In genomic region chr15:64144565-64145281, GRCh38 we compare ENCODE assay signal across 9 cellular contexts. TPM values are rescaled to one million over a fixed set of nuclear protein-coding genes. Genes with fewer than 3 reads are reported as not detected.
A peak's percentile ranks its signal among the peaks of the same experiment; 100 is the strongest.
DNase-seq lines count a peak whose midpoint lies in the region; ATAC-seq and TF ChIP-seq lines count a peak whose summit lies in the region.
"Had no signal": no experiment of that assay in that cellular context is flagged by ENCODE, and none has a peak within 500 bp of the region (broad histone marks: within the 10 kb centered on the region; RNA-seq: fewer than 3 reads in every experiment).

No MANE protein-coding gene starts in this region.

- H3K4me2 ChIP-seq in smooth muscle cell = no peak overlapping the region

- no peak for DNase-seq in left ventricle myocardium superior
- no peak for DNase-seq in Right ventricle myocardium inferior (ENCODE audit: missing footprints)
- peak; percentile 41 for DNase-seq in upper lobe of right lung
- DNase-seq in SHP77 treated with DMSO at 0.1 percent for 48 hours (lab: John Stamatoyannopoulos, UW) = no peak
- no peak for DNase-seq in stimulated activated naive CD4-positive, alpha-beta T cell (lab: John Stamatoyannopoulos, UW)
- no peak for DNase-seq in smooth muscle cell (lab: John Stamatoyannopoulos, UW; ENCODE audit: unreplicated experiment)

- 96% methylated on average over 14 of the region's 14 CpGs for WGBS in smooth muscle cell (ENCODE audit: low lambda C conversion rate)

- H3K27me3 ChIP-seq in upper lobe of right lung (no peaks in the 10 kb centered on the region), smooth muscle cell (ENCODE audit: low read depth) (no peaks in the 10 kb centered on the region)

- no peaks in the 10 kb centered on the region for H3F3A ChIP-seq in smooth muscle cell (ENCODE audit: low read depth)

- intact Hi-C loops in left ventricle myocardium superior (cut with micrococcal nuclease) = no loop called here
- intact Hi-C loops in Right ventricle myocardium inferior (cut with DNase I) = no loop called here
- intact Hi-C loops in upper lobe of right lung (cut with DNase I) = no loop called here

- no peak for TF ChIP-seq CTCF in brain (conservative IDR thresholded peaks at IDR 0.05)
- no peak for TF ChIP-seq CTCF in upper lobe of right lung (IDR thresholded peaks at IDR 0.05)
- TF ChIP-seq CTCF in smooth muscle cell (IDR thresholded peaks at IDR 0.05; ENCODE audit: borderline replicate concordance, insufficient read depth, poor library complexity, severe bottlenecking) = no peak

- H3K9me3 ChIP-seq in upper lobe of right lung = no peaks in the 10 kb centered on the region
- no peaks in the 10 kb centered on the region for H3K9me3 ChIP-seq in smooth muscle cell (replicated peaks; ENCODE audit: low read depth)

- H3K36me3 ChIP-seq in upper lobe of right lung = peaks cover 44% of the 10 kb centered on the region
- no peaks in the 10 kb centered on the region for H3K36me3 ChIP-seq in smooth muscle cell (ENCODE audit: low read depth)

- H3K4me1 Mint-ChIP-seq in brain = peaks cover 9% of the 10 kb centered on the region

- no peak overlapping the region for H3K9ac ChIP-seq in smooth muscle cell (ENCODE audit: low read depth)

- no peaks in the 10 kb centered on the region for H3K27me3 Mint-ChIP-seq in brain
- H3K27me3 Mint-ChIP-seq: dendritic cell treated with granulocyte-macrophage colony-stimulating factor and Interleukin-4, amounts not matched to agents 40 ng/mL and 50 ng/mL, for 4 days had no signal

- H3K9me3 Mint-ChIP-seq in brain = no peaks in the 10 kb centered on the region
- H3K9me3 Mint-ChIP-seq: dendritic cell treated with granulocyte-macrophage colony-stimulating factor and Interleukin-4, amounts not matched to agents 40 ng/mL and 50 ng/mL, for 4 days had no signal

- H4K20me1 ChIP-seq in smooth muscle cell (ENCODE audit: low read depth) = no peaks in the 10 kb centered on the region

- peak overlapping the region in 3 of 5 experiments; percentile 48 to 84 (median 52) for H3K27ac Mint-ChIP-seq in brain
- H3K27ac Mint-ChIP-seq: dendritic cell treated with granulocyte-macrophage colony-stimulating factor and Interleukin-4, amounts not matched to agents 40 ng/mL and 50 ng/mL, for 4 days had no signal

- no peak overlapping the region for H3K4me3 ChIP-seq in upper lobe of right lung
- H3K4me3 ChIP-seq in smooth muscle cell = no peak overlapping the region

- H3K79me2 ChIP-seq in smooth muscle cell (ENCODE audit: low read depth) = no peaks in the 10 kb centered on the region

- H2AFZ ChIP-seq in smooth muscle cell (ENCODE audit: low read depth) = no peak overlapping the region

- ATAC-seq in left ventricle myocardium superior (peak; percentile 3), Right ventricle myocardium inferior (no peak), HG02981 (IDR thresholded peaks at IDR 0.05; ENCODE audit: unreplicated experiment) (peak; percentile 63), upper lobe of right lung (peak; percentile 33)

- H3K4me1 ChIP-seq in upper lobe of right lung = no peaks in the 10 kb centered on the region
- H3K4me1 ChIP-seq in smooth muscle cell (ENCODE audit: low read depth) = no peaks in the 10 kb centered on the region

- peaks cover 24% of the 10 kb centered on the region for H3K36me3 Mint-ChIP-seq in brain

- no peak overlapping the region for H3K27ac ChIP-seq in upper lobe of right lung
- H3K27ac ChIP-seq in smooth muscle cell (ENCODE audit: low read depth) = no peak overlapping the region

- H3K4me3 Mint-ChIP-seq in brain = no peak overlapping the region
- H3K4me3 Mint-ChIP-seq: dendritic cell treated with granulocyte-macrophage colony-stimulating factor and Interleukin-4, amounts not matched to agents 40 ng/mL and 50 ng/mL, for 4 days had no signal

RNA-seq across cellular contexts. Expression of gene SNX22, which starts 6.8 kb away (rescaled TPM):
- 5.6 TPM for total RNA-seq in left ventricle myocardium superior
- total RNA-seq in Right ventricle myocardium inferior = 7.4 TPM
- polyA plus RNA-seq in brain (ENCODE audit: insufficient read depth, low read depth, low replicate concordance) = 13.4 TPM
- 28.3 TPM for total RNA-seq in upper lobe of right lung
- total RNA-seq in smooth muscle cell = 0.67 TPM in 1 of 2 replicates, not detected in the other
- 1.8 and 1.9 TPM in 2 replicates for polyA plus RNA-seq in smooth muscle cell

RNA-seq across cellular contexts. Expression of gene PPIB, which starts 18.1 kb away (rescaled TPM):
- total RNA-seq in left ventricle myocardium superior = 106 TPM
- total RNA-seq in Right ventricle myocardium inferior = 127 TPM
- 332 TPM for polyA plus RNA-seq in brain (ENCODE audit: insufficient read depth, low read depth, low replicate concordance)
- 389 TPM for total RNA-seq in upper lobe of right lung
- total RNA-seq in smooth muscle cell = 880 and 890 TPM in 2 replicates
- polyA plus RNA-seq in smooth muscle cell = 1,549 and 1,897 TPM in 2 replicates

RNA-seq across cellular contexts. Expression of gene SNX1, which starts 48.9 kb away (rescaled TPM):
- total RNA-seq in left ventricle myocardium superior = 89.7 TPM
- total RNA-seq in Right ventricle myocardium inferior = 90.7 TPM
- 72.4 TPM for polyA plus RNA-seq in brain (ENCODE audit: insufficient read depth, low read depth, low replicate concordance)
- 162 TPM for total RNA-seq in upper lobe of right lung
- 33.8 and 36.0 TPM in 2 replicates for total RNA-seq in smooth muscle cell
- 41.2 and 47.8 TPM in 2 replicates for polyA plus RNA-seq in smooth muscle cell

RNA-seq across cellular contexts. Expression of gene CIAO2A, which starts 51.1 kb away (rescaled TPM):
- total RNA-seq in left ventricle myocardium superior (72.2 TPM), Right ventricle myocardium inferior (66.7 TPM), upper lobe of right lung (54.9 TPM), smooth muscle cell (123 and 130 TPM in 2 replicates)
- polyA plus RNA-seq in brain (ENCODE audit: insufficient read depth, low read depth, low replicate concordance) (29.1 TPM), smooth muscle cell (110 and 117 TPM in 2 replicates)
